In genomic region chr5:108380531-108381021, GRCh38 we compare ENCODE assay signal across 8 cellular contexts. TPM values are rescaled to one million over a fixed set of nuclear protein-coding genes. Genes with fewer than 3 reads are reported as not detected.
DNase-seq lines count a peak whose midpoint lies in the region; ATAC-seq and TF ChIP-seq lines count a peak whose summit lies in the region.

No MANE protein-coding gene starts in this region.

- H3K36me3 ChIP-seq in esophagus squamous epithelium (no peaks in the 10 kb centered on the region), subcutaneous abdominal adipose tissue (ENCODE audit: control insufficient read depth in 5 of 5, insufficient read depth in 5 of 5, low read length in 5 of 5) (no peaks in the 10 kb centered on the region)

- peaks cover 19 to 25% of the 10 kb centered on the region in 2 donors for H3K4me1 Mint-ChIP-seq in natural killer cell treated with Interleukin-12 subunit alpha and Interleukin-12 subunit beta and Interleukin-15 and Interleukin-18, amount 100 ng/mL, for 72 hours (ENCODE audit: low read depth in 2 of 2)

- H3K36me3 Mint-ChIP-seq in natural killer cell treated with Interleukin-12 subunit alpha and Interleukin-12 subunit beta and Interleukin-15 and Interleukin-18, amount 100 ng/mL, for 72 hours, result peaks cover 12% of the 10 kb centered on the region

- intact Hi-C loops in esophagus squamous epithelium (cut with DNase I), result no loop called here

- TF ChIP-seq POLR2A in esophagus squamous epithelium (IDR thresholded peaks at IDR 0.05), result no peak

- H3K9ac ChIP-seq in subcutaneous abdominal adipose tissue (ENCODE audit: low read length in 5 of 5), result peak overlapping the region in 4 of 5 donors; percentile 55 to 74 (median 67)

- H3K27ac ChIP-seq in esophagus squamous epithelium, result peak overlapping the region; percentile 94 to 100 (median 98)
- peak overlapping the region; percentile 96 for H3K27ac ChIP-seq in subcutaneous abdominal adipose tissue (ENCODE audit: low read depth, low read length)

- peak; percentile 25 for ATAC-seq in HG02610 (IDR thresholded peaks at IDR 0.05; ENCODE audit: unreplicated experiment)
- ATAC-seq in natural killer cell treated with Interleukin-12 subunit alpha and Interleukin-12 subunit beta and Interleukin-15 and Interleukin-18, amount 100 ng/mL, for 72 hours, result peak; percentile 9 to 54

- H3K27me3 ChIP-seq in esophagus squamous epithelium, result no peaks in the 10 kb centered on the region
- no peaks in the 10 kb centered on the region for H3K27me3 ChIP-seq in subcutaneous abdominal adipose tissue (ENCODE audit: control insufficient read depth in 5 of 5, insufficient read depth in 4 of 5, low read length in 5 of 5)

- peaks cover 0 to 13% (median 0%) of the 10 kb centered on the region in 3 donors for H3K9me3 ChIP-seq in esophagus squamous epithelium
- H3K9me3 ChIP-seq in subcutaneous abdominal adipose tissue (ENCODE audit: control insufficient read depth in 5 of 5, low read length in 5 of 5), result peaks cover 0 to 11% (median 6%) of the 10 kb centered on the region in 5 donors

- H3K27me3 Mint-ChIP-seq in natural killer cell treated with Interleukin-12 subunit alpha and Interleukin-12 subunit beta and Interleukin-15 and Interleukin-18, amount 100 ng/mL, for 72 hours, result no peaks in the 10 kb centered on the region

- H3K4me1 ChIP-seq in esophagus squamous epithelium (peaks cover 8 to 34% (median 14%) of the 10 kb centered on the region in 3 donors), subcutaneous abdominal adipose tissue (ENCODE audit: control insufficient read depth in 5 of 5, insufficient read depth in 5 of 5, low read length in 5 of 5) (peaks cover 0 to 25% (median 22%) of the 10 kb centered on the region in 5 donors)

- WGBS in esophagus squamous epithelium, 2 donors, result 0% methylated on average over 3 of the region's 43 CpGs; no CpG with 5 or more reads in 1 of the 2 donors

- DNase-seq in NCI-H446 (lab: John Stamatoyannopoulos, UW), result peak; percentile 34 to 49
- no peak for DNase-seq in NCI-H446 treated with DMSO at 0.1 percent for 48 hours (lab: John Stamatoyannopoulos, UW)
- DNase-seq in NCI-H2227 (lab: John Stamatoyannopoulos, UW; ENCODE audit: unreplicated experiment), result peak; percentile 69
- peak; percentile 40 for DNase-seq in activated T-cell treated with anti-CD3 and anti-CD28 coated beads for 48 hours (ENCODE audit: low read depth)
- DNase-seq in esophagus squamous epithelium (lab: John Stamatoyannopoulos, UW), result no peak
- DNase-seq in natural killer cell treated with Interleukin-12 subunit alpha and Interleukin-12 subunit beta and Interleukin-15 and Interleukin-18, amount 100 ng/mL, for 72 hours (ENCODE audit: low spot score), result peak; percentile 85

- peak overlapping the region; percentile 81 to 95 (median 90) for H3K4me3 ChIP-seq in esophagus squamous epithelium
- H3K4me3 ChIP-seq in subcutaneous abdominal adipose tissue (ENCODE audit: low read depth in 1 of 5, low read length in 5 of 5), result peak overlapping the region; percentile 57 to 89 (median 82)

- H3K4me3 Mint-ChIP-seq in natural killer cell treated with Interleukin-12 subunit alpha and Interleukin-12 subunit beta and Interleukin-15 and Interleukin-18, amount 100 ng/mL, for 72 hours, result peak overlapping the region; percentile 73

- H3K9me3 Mint-ChIP-seq in natural killer cell treated with Interleukin-12 subunit alpha and Interleukin-12 subunit beta and Interleukin-15 and Interleukin-18, amount 100 ng/mL, for 72 hours, result peaks cover 4% of the 10 kb centered on the region

- peak overlapping the region; percentile 75 to 79 for H3K27ac Mint-ChIP-seq in natural killer cell treated with Interleukin-12 subunit alpha and Interleukin-12 subunit beta and Interleukin-15 and Interleukin-18, amount 100 ng/mL, for 72 hours

- no peak for TF ChIP-seq CTCF in esophagus squamous epithelium (IDR thresholded peaks at IDR 0.05)

RNA-seq across cellular contexts. Expression of gene FBXL17, which starts 1.3 kb away (rescaled TPM):
- total RNA-seq in esophagus squamous epithelium, result 10 to 100 TPM; 11.8 to 23.5 (median 13.8) TPM
- 10 to 100 TPM; 11.5 to 14.1 TPM for total RNA-seq in natural killer cell treated with Interleukin-12 subunit alpha and Interleukin-12 subunit beta and Interleukin-15 and Interleukin-18, amount 100 ng/mL, for 72 hours

Comparison
In these comparisons a context has a peak if more than half of its experiments do, and no peak if none do; other contexts are left out.
1. DNase-seq: peak in NCI-H446 (2 of 2), NCI-H2227 (single experiment), activated T-cell treated with anti-CD3 and anti-CD28 coated beads for 48 hours (single experiment) and natural killer cell treated with Interleukin-12 subunit alpha and Interleukin-12 subunit beta and Interleukin-15 and Interleukin-18, amount 100 ng/mL, for 72 hours (single experiment); none in NCI-H446 treated with DMSO at 0.1 percent for 48 hours (single experiment) and esophagus squamous epithelium (single experiment).